2 cellular contexts compared by ENCODE assay signal in the genomic region with DNA sequence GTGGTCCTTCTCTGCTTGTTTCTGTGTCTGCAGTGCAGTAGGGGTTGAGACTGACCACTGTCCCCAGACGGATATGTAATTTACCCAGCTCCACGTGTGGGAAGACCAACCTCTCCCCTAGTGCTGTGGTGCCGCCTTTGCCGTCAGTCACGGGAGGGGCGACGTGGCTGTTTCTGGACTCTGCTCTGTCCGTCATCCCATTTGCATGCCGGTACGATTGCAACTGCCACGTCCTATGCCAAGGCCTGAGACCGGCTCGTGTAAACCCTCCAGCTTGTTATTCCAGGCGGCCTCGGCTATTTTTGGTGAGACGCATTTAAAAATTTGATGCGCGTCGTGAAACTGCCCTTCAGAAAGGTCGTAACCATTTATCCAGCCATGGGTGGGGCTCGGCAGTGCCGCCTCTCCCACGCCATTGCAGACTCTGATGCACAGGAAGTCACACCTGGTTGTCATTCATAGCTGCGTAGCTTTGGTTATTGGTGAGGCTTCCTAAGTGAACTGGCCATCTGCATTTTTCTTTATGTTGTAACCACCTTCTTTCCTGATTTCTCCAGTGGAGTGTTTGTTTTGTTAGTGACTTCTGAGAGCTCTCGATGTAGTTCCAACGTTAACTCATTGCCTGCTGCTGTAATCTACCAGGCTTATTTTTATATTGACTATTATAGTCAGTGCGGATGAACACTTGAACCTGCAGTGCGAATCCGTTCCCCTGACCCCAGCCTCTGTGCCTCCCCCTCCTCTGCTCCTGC.
A peak's percentile ranks its signal among the peaks of the same experiment; 100 is the strongest.
TF ChIP-seq lines count a peak whose summit lies in the region.

No MANE protein-coding gene starts in this region.

TF ChIP-seq in H1, 55 proteins besides CTCF, POLR2A, EP300 and RAD21:
- TF ChIP-seq ASH2L (IDR thresholded peaks at IDR 0.05; ENCODE audit: low read length) (no peak), KDM1A (IDR thresholded peaks at IDR 0.05; ENCODE audit: borderline replicate concordance, low read length) (no peak), EGR1 (IDR thresholded peaks at IDR 0.05; ENCODE audit: borderline replicate concordance, low read depth, low read length) (no peak), SIN3A (conservative IDR thresholded peaks at IDR 0.05 in 1 of 2, IDR thresholded peaks at IDR 0.05 in 1 of 2; ENCODE audit: low read depth in 1 of 2, low read length in 2 of 2) (no peak), CHD2 (IDR thresholded peaks at IDR 0.05; ENCODE audit: low read length) (no peak), GABPA (IDR thresholded peaks at IDR 0.05; ENCODE audit: borderline replicate concordance, insufficient read depth, low read length) (no peak)
- TF ChIP-seq, protein P1, sequence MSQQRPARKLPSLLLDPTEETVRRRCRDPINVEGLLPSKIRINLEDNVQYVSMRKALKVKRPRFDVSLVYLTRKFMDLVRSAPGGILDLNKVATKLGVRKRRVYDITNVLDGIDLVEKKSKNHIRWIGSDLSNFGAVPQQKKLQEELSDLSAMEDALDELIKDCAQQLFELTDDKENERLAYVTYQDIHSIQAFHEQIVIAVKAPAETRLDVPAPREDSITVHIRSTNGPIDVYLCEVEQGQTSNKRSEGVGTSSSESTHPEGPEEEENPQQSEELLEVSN (IDR thresholded peaks at IDR 0.05) = no peak

TF ChIP-seq in liver, 16 proteins besides CTCF, POLR2A, EP300 and RAD21:
- TF ChIP-seq NR2F2 (IDR thresholded peaks at IDR 0.05) = no peak
- peak; percentile 33 to 61 for TF ChIP-seq HNF4A (conservative IDR thresholded peaks at IDR 0.05)
- peak; percentile 49 for TF ChIP-seq SP1 (IDR thresholded peaks at IDR 0.05)
- TF ChIP-seq GABPA (IDR thresholded peaks at IDR 0.05 in 1 of 2, conservative IDR thresholded peaks at IDR 0.05 in 1 of 2) = no peak
